ENCODE assay signal across 8 cellular contexts in the genomic region with DNA sequence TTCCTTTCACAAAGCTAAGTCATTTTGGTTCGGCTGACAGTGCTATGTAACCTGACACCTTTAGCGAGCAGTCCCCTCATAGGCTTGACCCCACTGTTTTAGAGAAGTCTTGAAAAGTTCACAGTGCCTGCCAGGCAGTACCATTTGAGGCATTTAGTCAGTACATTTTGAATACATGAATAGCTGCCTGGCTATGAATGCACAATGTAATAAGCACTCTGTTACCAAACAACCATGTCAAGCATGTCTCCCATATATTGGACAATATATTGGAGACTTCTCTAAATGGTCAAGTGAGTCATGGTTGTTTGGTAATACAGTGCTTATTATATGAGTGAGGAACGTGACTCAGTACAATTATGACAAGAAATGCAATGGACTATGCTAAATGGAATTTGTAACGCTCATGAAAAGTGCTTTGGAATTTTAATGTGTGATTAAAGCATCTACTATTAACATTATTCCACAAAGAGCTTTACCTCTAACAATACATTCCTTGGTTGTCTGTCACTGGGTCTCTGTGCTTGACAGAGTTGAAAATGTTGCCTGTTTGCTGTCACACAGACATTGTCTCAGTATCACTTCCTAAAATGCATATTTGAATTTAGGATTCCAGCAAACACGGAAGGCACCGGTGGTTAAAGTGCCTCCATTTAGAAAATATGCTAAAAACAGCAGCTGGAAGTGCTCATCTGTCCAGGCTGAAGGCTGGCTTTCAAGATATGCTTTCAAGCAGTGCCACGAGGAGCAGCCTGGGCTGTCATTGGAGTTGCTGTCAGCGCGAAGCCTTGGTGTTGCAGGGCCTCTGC.
DNase-seq lines count a peak whose midpoint lies in the region; ATAC-seq and TF ChIP-seq lines count a peak whose summit lies in the region.

No MANE protein-coding gene starts in this region.

- no peaks in the 10 kb centered on the region for H3K9me3 ChIP-seq in CD8-positive, alpha-beta T cell (ENCODE audit: low read length)

- no peaks in the 10 kb centered on the region for H3K36me3 Mint-ChIP-seq in activated CD4-positive, alpha-beta memory T cell treated with anti-CD3 and anti-CD28 coated beads for 36 hours
- H3K36me3 Mint-ChIP-seq in CD8-positive, alpha-beta T cell: no peaks in the 10 kb centered on the region
- no peaks in the 10 kb centered on the region for H3K36me3 Mint-ChIP-seq in Calu3 (ENCODE audit: insufficient read depth, unreplicated experiment)

- no peak overlapping the region for H3K4me3 Mint-ChIP-seq in activated CD4-positive, alpha-beta memory T cell treated with anti-CD3 and anti-CD28 coated beads for 36 hours
- H3K4me3 Mint-ChIP-seq in CD8-positive, alpha-beta T cell: no peak overlapping the region
- no peak overlapping the region for H3K4me3 Mint-ChIP-seq in Calu3 (ENCODE audit: low read depth, unreplicated experiment)

- BruUV-seq in Calu3 (replicated peaks; lab: Mats Ljungman, UMichigan): no TSS peak

- TF ChIP-seq CTCF in AG09319 (IDR thresholded peaks at IDR 0.05; ENCODE audit: low read depth, low read length) (no peak), fibroblast of pulmonary artery (IDR thresholded peaks at IDR 0.05; ENCODE audit: low read length, missing control alignments) (no peak), Calu3 (IDR thresholded peaks at IDR 0.05; ENCODE audit: unreplicated experiment) (no peak)
- TF ChIP-seq CTCF in CD8-positive, alpha-beta T cell (IDR thresholded peaks at IDR 0.05): no peak

- CTCF ChIA-PET in activated CD4-positive, alpha-beta memory T cell treated with anti-CD3 and anti-CD28 coated beads for 36 hours (lab: Charles Lee): no interaction called here
- CTCF ChIA-PET in CD8-positive, alpha-beta T cell (lab: Charles Lee): no interaction called here
- CTCF ChIA-PET in Calu3 (lab: Charles Lee): no interaction called here

- no peak overlapping the region for H3K4me3 ChIP-seq in fibroblast of pulmonary artery (replicated peaks; ENCODE audit: low read depth, low read length)
- no peak overlapping the region for H3K4me3 ChIP-seq in CD8-positive, alpha-beta T cell (ENCODE audit: low read depth, low read length)

- DNase-seq in AG09319 (ENCODE audit: extremely low read depth, low read depth): peak; percentile 56
- peak; percentile 3 for DNase-seq in NCI-H226
- peak; percentile 90 for DNase-seq in fibroblast of pulmonary artery (ENCODE audit: low read depth)
- DNase-seq in activated CD4-positive, alpha-beta memory T cell treated with anti-CD3 and anti-CD28 coated beads for 36 hours: no peak
- DNase-seq in CD8-positive, alpha-beta T cell: no peak
- no peak for DNase-seq in Calu3
- no peak for DNase-seq in germinal center (ENCODE audit: low spot score)

- H3K4me1 ChIP-seq in CD8-positive, alpha-beta T cell (ENCODE audit: insufficient read depth, low read length): no peaks in the 10 kb centered on the region

- H3K27me3 ChIP-seq in CD8-positive, alpha-beta T cell (ENCODE audit: insufficient read depth, low read length): no peaks in the 10 kb centered on the region

- POLR2A ChIA-PET in activated CD4-positive, alpha-beta memory T cell treated with anti-CD3 and anti-CD28 coated beads for 36 hours (lab: Charles Lee): no interaction called here
- POLR2A ChIA-PET in CD8-positive, alpha-beta T cell (lab: Charles Lee): no interaction called here

- peaks cover 4% of the 10 kb centered on the region for H3K9me3 Mint-ChIP-seq in activated CD4-positive, alpha-beta memory T cell treated with anti-CD3 and anti-CD28 coated beads for 36 hours
- no peaks in the 10 kb centered on the region for H3K9me3 Mint-ChIP-seq in CD8-positive, alpha-beta T cell
- peaks cover 3% of the 10 kb centered on the region for H3K9me3 Mint-ChIP-seq in Calu3 (ENCODE audit: low read depth, unreplicated experiment)

- no peaks in the 10 kb centered on the region for H3K4me1 Mint-ChIP-seq in activated CD4-positive, alpha-beta memory T cell treated with anti-CD3 and anti-CD28 coated beads for 36 hours (ENCODE audit: low read depth)
- no peaks in the 10 kb centered on the region for H3K4me1 Mint-ChIP-seq in CD8-positive, alpha-beta T cell (ENCODE audit: low read depth)
- peaks cover 42% of the 10 kb centered on the region for H3K4me1 Mint-ChIP-seq in Calu3 (ENCODE audit: low read depth, unreplicated experiment)

- no peak overlapping the region for H3K27ac Mint-ChIP-seq in activated CD4-positive, alpha-beta memory T cell treated with anti-CD3 and anti-CD28 coated beads for 36 hours
- H3K27ac Mint-ChIP-seq in CD8-positive, alpha-beta T cell: no peak overlapping the region
- H3K27ac Mint-ChIP-seq in Calu3 (ENCODE audit: unreplicated experiment): no peak overlapping the region

- peak; percentile 54 for ATAC-seq in GM21619 (IDR thresholded peaks at IDR 0.05; ENCODE audit: unreplicated experiment)
- no peak for ATAC-seq in CD8-positive, alpha-beta T cell

- intact Hi-C loops in activated CD4-positive, alpha-beta memory T cell treated with anti-CD3 and anti-CD28 coated beads for 36 hours (cut with micrococcal nuclease): no loop called here
- intact Hi-C loops in CD8-positive, alpha-beta T cell (cut with DNase I, micrococcal nuclease): no loop called here
- intact Hi-C loops in Calu3 (cut with micrococcal nuclease; ENCODE audit: unreplicated experiment): no loop called here

- H3K36me3 ChIP-seq in CD8-positive, alpha-beta T cell (ENCODE audit: insufficient read depth, low read length): no peaks in the 10 kb centered on the region

- H3K27ac ChIP-seq in CD8-positive, alpha-beta T cell (ENCODE audit: low read depth, low read length): no peak overlapping the region

- no peaks in the 10 kb centered on the region for H3K27me3 Mint-ChIP-seq in activated CD4-positive, alpha-beta memory T cell treated with anti-CD3 and anti-CD28 coated beads for 36 hours
- H3K27me3 Mint-ChIP-seq in CD8-positive, alpha-beta T cell (ENCODE audit: low read depth): no peaks in the 10 kb centered on the region
- no peaks in the 10 kb centered on the region for H3K27me3 Mint-ChIP-seq in Calu3 (ENCODE audit: unreplicated experiment)

Comparison
In these comparisons a context has a peak if more than half of its experiments do, and no peak if none do; other contexts are left out.
1. DNase-seq: peak in AG09319 (single experiment), NCI-H226 (single experiment) and fibroblast of pulmonary artery (single experiment); none in activated CD4-positive, alpha-beta memory T cell treated with anti-CD3 and anti-CD28 coated beads for 36 hours (single experiment), CD8-positive, alpha-beta T cell (0 of 7), Calu3 (single experiment) and germinal center (single experiment).